In genomic region chr10:129131439-129132122, GRCh38 we compare ENCODE assay signal across 15 cellular contexts.
"Had no signal": no experiment of that assay in that cellular context is flagged by ENCODE, and none has a peak within 500 bp of the region (broad histone marks: within the 10 kb centered on the region; RNA-seq: fewer than 3 reads in every experiment).

No MANE protein-coding gene starts in this region.

- H3K36me3 ChIP-seq: right lobe of liver, spleen, thyroid gland, vagina had no signal

- DNase-seq: activated CD4-positive, alpha-beta T cell treated with anti-CD3 and anti-CD28 coated beads, Interleukin-2, amount 50 U/mL, for 1 hour; activated CD8-positive, alpha-beta memory T cell treated with anti-CD3 and anti-CD28 coated beads for 24 hours; activated naive CD4-positive, alpha-beta T cell; activated naive CD8-positive, alpha-beta T cell treated with anti-CD3 and anti-CD28 coated beads, Interleukin-2, amount 10 ng/mL, durations not matched to agents 7 days and 5 days; activated T-cell treated with anti-CD3 and anti-CD28 coated beads for 4 hours; cerebellar nuclear complex; glutamatergic neuron; immature natural killer cell; naive B cell; right lobe of liver; spleen; T-helper 9 cell; thyroid gland had no signal

- H3K9me3 ChIP-seq: right lobe of liver, spleen, thyroid gland, vagina had no signal

- H3K4me3 ChIP-seq: right lobe of liver, spleen, thyroid gland, vagina had no signal

- H3K27me3 ChIP-seq: right lobe of liver, thyroid gland, vagina had no signal

- H3K4me1 ChIP-seq: right lobe of liver, spleen, thyroid gland, vagina had no signal

- ATAC-seq: activated CD4-positive, CD25-positive, alpha-beta regulatory T cell treated with anti-CD3 and anti-CD28 coated beads, Interleukin-2, amount 50 U/mL, for 24 hours; right lobe of liver had no signal

- H3K27ac ChIP-seq: right lobe of liver, spleen, thyroid gland, vagina had no signal
